ENCODE assay signal across 1 cellular context in genomic region chrX:40945366-40945713, GRCh38.
TF ChIP-seq lines count a peak whose summit lies in the region.

No MANE protein-coding gene starts in this region.

TF ChIP-seq in GM23338, 12 proteins besides CTCF, POLR2A, EP300 and RAD21 (continued from another document):
- TF ChIP-seq ZNF462 (CRISPR knock-in tag; IDR thresholded peaks at IDR 0.05) (no peak), ETS1 (IDR thresholded peaks at IDR 0.05) (no peak), EZH2 (IDR thresholded peaks at IDR 0.05; ENCODE audit: low read depth, unreplicated experiment) (no peak), ZNF114 (CRISPR knock-in tag; IDR thresholded peaks at IDR 0.05) (no peak), ZNF331 (CRISPR knock-in tag; IDR thresholded peaks at IDR 0.05; ENCODE audit: low read depth) (no peak), CREB1 (CRISPR knock-in tag; IDR thresholded peaks at IDR 0.05; ENCODE audit: low read depth) (no peak), NANOG (IDR thresholded peaks at IDR 0.05; ENCODE audit: borderline replicate concordance) (no peak), REST (IDR thresholded peaks at IDR 0.05; ENCODE audit: unreplicated experiment) (no peak), EZH2phosphoT487 (IDR thresholded peaks at IDR 0.05; ENCODE audit: unreplicated experiment) (no peak), STAT1 (IDR thresholded peaks at IDR 0.05; ENCODE audit: unreplicated experiment) (no peak)
